Comparison of ENCODE assay signal across 16 cellular contexts in the genomic region with DNA sequence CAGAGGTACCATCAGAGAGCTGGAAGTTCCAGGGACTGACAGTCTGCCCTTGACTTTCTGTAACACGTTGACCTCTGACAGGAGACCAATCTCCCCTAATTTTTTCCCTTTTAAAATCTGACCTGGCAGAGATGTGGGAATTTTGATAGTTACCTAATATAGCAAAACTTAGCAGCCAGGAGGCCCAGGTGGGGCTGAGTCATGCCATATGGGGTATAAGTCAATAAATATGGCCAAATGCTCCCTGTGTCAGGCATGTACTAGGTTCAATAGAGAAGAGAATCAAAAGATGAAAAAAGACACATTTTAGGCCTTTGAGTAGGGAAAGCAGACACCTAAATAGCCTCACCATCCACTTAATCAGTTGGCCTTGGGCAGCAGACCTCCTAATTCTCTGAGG. TPM values are rescaled to one million over a fixed set of nuclear protein-coding genes. Genes with fewer than 3 reads are reported as not detected.
DNase-seq lines count a peak whose midpoint lies in the region; ATAC-seq and TF ChIP-seq lines count a peak whose summit lies in the region.
"Had no signal": no experiment of that assay in that cellular context is flagged by ENCODE, and none has a peak within 500 bp of the region (broad histone marks: within the 10 kb centered on the region; RNA-seq: fewer than 3 reads in every experiment).

No MANE protein-coding gene starts in this region.

- no peaks in the 10 kb centered on the region for H3K9me1 ChIP-seq in IMR-90 (ENCODE audit: insufficient read depth, low read length)

- H4K8ac ChIP-seq in IMR-90 (ENCODE audit: low read depth in 2 of 2, low read length in 2 of 2): no peak overlapping the region

- no peak overlapping the region for H4K91ac ChIP-seq in IMR-90 (ENCODE audit: insufficient read depth, low read depth, low read length)

- TF ChIP-seq POLR2A in IMR-90 (IDR thresholded peaks at IDR 0.05; ENCODE audit: low read depth, low read length): no peak

- ATAC-seq in IMR-90 (ENCODE audit: low read depth) (no peak), RWPE2 (ENCODE audit: low read depth) (peak; percentile 64; the same call in 2 of the 3 replicates), foreskin keratinocyte (peak; percentile 53), GM19351 (IDR thresholded peaks at IDR 0.05; ENCODE audit: unreplicated experiment) (no peak)
- ATAC-seq: GM12878 had no signal

- H2AK5ac ChIP-seq in IMR-90 (ENCODE audit: low read depth, low read length): peak overlapping the region; percentile 87

- H2BK15ac ChIP-seq in IMR-90 (ENCODE audit: low read depth, low read length): peak overlapping the region; percentile 53; the same call in 1 of the 3 replicates

- in situ Hi-C loops in IMR-90 (cut with MboI; ENCODE audit: low sequenced_read_pairs): no loop called here

- H3K9ac ChIP-seq in IMR-90 (ENCODE audit: low read depth, low read length): no peak overlapping the region
- H3K9ac ChIP-seq: BLaER1 had no signal

- no peak for TF ChIP-seq RAD21 in IMR-90 (IDR thresholded peaks at IDR 0.05; ENCODE audit: low read length)

- no peak overlapping the region for H4K5ac ChIP-seq in IMR-90 (ENCODE audit: low read depth, low read length)

- H3K79me1 ChIP-seq in IMR-90 (ENCODE audit: low read depth in 1 of 2, low read length in 2 of 2): peaks cover 0 to 6% of the 10 kb centered on the region in 2 experiments; a peak in 3 of 4 replicates

- H3K4me2 ChIP-seq in IMR-90 (ENCODE audit: low read depth, low read length): no peak overlapping the region
- H3K4me2 ChIP-seq: BLaER1 had no signal

- no peaks in the 10 kb centered on the region for H3K36me3 ChIP-seq in IMR-90 (ENCODE audit: control insufficient read depth, insufficient read depth, low read length)
- H3K36me3 ChIP-seq in RWPE2 (ENCODE audit: low read depth): no peaks in the 10 kb centered on the region
- H3K36me3 ChIP-seq: BLaER1, HAP-1 had no signal

- H2BK120ac ChIP-seq in IMR-90 (ENCODE audit: low read depth, low read length): peak overlapping the region; percentile 64

- peak overlapping the region; percentile 9; the same call in 1 of the 2 replicates for H2BK20ac ChIP-seq in IMR-90 (ENCODE audit: low read depth, low read length)

- BruUV-seq in IMR-90 (replicated peaks; lab: Mats Ljungman, UMichigan): no TSS peak

- no peak overlapping the region for H2AFZ ChIP-seq in IMR-90 (replicated peaks; ENCODE audit: low read length, poor library complexity)

- no peak overlapping the region for H3K27ac ChIP-seq in IMR-90 (ENCODE audit: insufficient read depth, low read length)
- H3K27ac ChIP-seq in RWPE2 (ENCODE audit: poor library complexity, severe bottlenecking): no peak overlapping the region
- H3K27ac ChIP-seq in foreskin keratinocyte: peak overlapping the region; percentile 32
- H3K27ac ChIP-seq: BLaER1 had no signal

- no peaks in the 10 kb centered on the region for H4K20me1 ChIP-seq in IMR-90 (ENCODE audit: insufficient read depth, low read length)
- H4K20me1 ChIP-seq: BLaER1 had no signal

- dilution Hi-C loops in IMR-90 (cut with HindIII; ENCODE audit: low sequenced_read_pairs, unreplicated experiment): no loop called here

- intact Hi-C loops in IMR-90 (cut with micrococcal nuclease): loop anchor here (5.0 kb wide), 1 partner anchor 451 kb away; the partner anchor contains the start of gene BAG3

- H3K23ac ChIP-seq in IMR-90 (ENCODE audit: low read depth, low read length): no peak overlapping the region

- no CpG with 5 or more reads among the region's 1 CpG for WGBS in IMR-90 (ENCODE audit: extremely low coverage in 2 of 2, insufficient read length in 1 of 2), 2 experiments

- CTCF ChIA-PET in IMR-90 (lab: Yijun Ruan, JAX): interaction anchor here (3.7 kb wide), 1 partner anchor 244 kb away, joined by 31 read pairs; no protein-coding TSS in a partner anchor

- no peaks in the 10 kb centered on the region for H3K9me3 ChIP-seq in IMR-90 (ENCODE audit: control insufficient read depth, insufficient read depth, low read length)
- no peaks in the 10 kb centered on the region for H3K9me3 ChIP-seq in RWPE2 (ENCODE audit: severe bottlenecking)
- H3K9me3 ChIP-seq: BLaER1, HAP-1 had no signal

- H3K56ac ChIP-seq in IMR-90 (ENCODE audit: extremely low read depth, insufficient read depth, low read length): no peak overlapping the region

- DNase-seq in NCI-H2171 treated with DMSO at 0.1 percent for 48 hours (lab: John Stamatoyannopoulos, UW) (peak; percentile 34), NCI-H2171 (lab: John Stamatoyannopoulos, UW) (no peak), IMR-90 (no peak), RWPE2 (ENCODE audit: low spot score) (no peak), foreskin keratinocyte (peak in 1 of 2 donors; percentile 61), dedifferentiated amniotic fluid mesenchymal stem cell (ENCODE audit: extremely low spot score) (no peak), occipital lobe (lab: John Stamatoyannopoulos, UW) (no peak)
- DNase-seq: 8988T; CD4-positive, alpha-beta memory T cell; DMS53; DND-41; EL had no signal

- POLR2A ChIA-PET in IMR-90 (lab: Charles Lee; ENCODE audit: unreplicated experiment): no interaction called here

- no peak overlapping the region for H3K18ac ChIP-seq in IMR-90 (ENCODE audit: low read depth, low read length)

- H3K4ac ChIP-seq in IMR-90 (ENCODE audit: low read depth, low read length): no peak overlapping the region

- no peak overlapping the region for H2AK9ac ChIP-seq in IMR-90 (replicated peaks; ENCODE audit: low read depth, low read length, poor library complexity)

- H3K4me3 ChIP-seq in IMR-90 (ENCODE audit: insufficient read depth, low read depth, low read length) (no peak overlapping the region), RWPE2 (ENCODE audit: severe bottlenecking) (no peak overlapping the region)
- H3K4me3 ChIP-seq: BLaER1, GM12878, HAP-1 had no signal

- TF ChIP-seq CTCF in IMR-90 (conservative IDR thresholded peaks at IDR 0.05; ENCODE audit: low read depth, low read length): no peak
- TF ChIP-seq CTCF in RWPE2 (IDR thresholded peaks at IDR 0.05; ENCODE audit: poor library complexity, severe bottlenecking): no peak
- TF ChIP-seq CTCF in foreskin keratinocyte (conservative IDR thresholded peaks at IDR 0.05): no peak

- no peaks in the 10 kb centered on the region for H3K27me3 ChIP-seq in IMR-90 (ENCODE audit: control insufficient read depth, insufficient read depth, low read length)
- no peaks in the 10 kb centered on the region for H3K27me3 ChIP-seq in RWPE2 (ENCODE audit: insufficient read depth, poor library complexity, severe bottlenecking)
- no peaks in the 10 kb centered on the region for H3K27me3 ChIP-seq in foreskin keratinocyte
- H3K27me3 ChIP-seq: BLaER1 had no signal

- H3K14ac ChIP-seq in IMR-90 (replicated peaks; ENCODE audit: low read depth, low read length): 0 out of 2 replicates have a peak overlapping the region, but pooled peaks have one; percentile 20

- H3K4me1 ChIP-seq in IMR-90 (ENCODE audit: control insufficient read depth, insufficient read depth, low read length) (peaks cover 13% of the 10 kb centered on the region), RWPE2 (ENCODE audit: insufficient read depth, poor library complexity, severe bottlenecking) (peaks cover 12% of the 10 kb centered on the region), foreskin keratinocyte (peaks cover 39% of the 10 kb centered on the region)

- H2BK5ac ChIP-seq in IMR-90 (ENCODE audit: low read depth, low read length, poor library complexity, severe bottlenecking): no peak overlapping the region

TF ChIP-seq in IMR-90, 13 proteins besides CTCF, POLR2A, EP300 and RAD21 (continues in another document):
- no peak for TF ChIP-seq CEBPB (IDR thresholded peaks at IDR 0.05; ENCODE audit: low read depth, low read length)
- no peak for TF ChIP-seq MAFK (IDR thresholded peaks at IDR 0.05; ENCODE audit: low read depth, low read length)
- no peak for TF ChIP-seq SMC3 (IDR thresholded peaks at IDR 0.05; ENCODE audit: low read depth, low read length)
- no peak for TF ChIP-seq CHD1 (IDR thresholded peaks at IDR 0.05; ENCODE audit: low read depth, low read length)
- no peak for TF ChIP-seq NFE2L2 (IDR thresholded peaks at IDR 0.05; ENCODE audit: low read depth, low read length)
- TF ChIP-seq MXI1 (IDR thresholded peaks at IDR 0.05; ENCODE audit: borderline replicate concordance, low read depth, low read length): no peak
- TF ChIP-seq RFX5 (IDR thresholded peaks at IDR 0.05; ENCODE audit: low read depth, low read length): no peak
- no peak for TF ChIP-seq FOS (IDR thresholded peaks at IDR 0.05; ENCODE audit: low read depth, low read length)
- TF ChIP-seq, protein P1, sequence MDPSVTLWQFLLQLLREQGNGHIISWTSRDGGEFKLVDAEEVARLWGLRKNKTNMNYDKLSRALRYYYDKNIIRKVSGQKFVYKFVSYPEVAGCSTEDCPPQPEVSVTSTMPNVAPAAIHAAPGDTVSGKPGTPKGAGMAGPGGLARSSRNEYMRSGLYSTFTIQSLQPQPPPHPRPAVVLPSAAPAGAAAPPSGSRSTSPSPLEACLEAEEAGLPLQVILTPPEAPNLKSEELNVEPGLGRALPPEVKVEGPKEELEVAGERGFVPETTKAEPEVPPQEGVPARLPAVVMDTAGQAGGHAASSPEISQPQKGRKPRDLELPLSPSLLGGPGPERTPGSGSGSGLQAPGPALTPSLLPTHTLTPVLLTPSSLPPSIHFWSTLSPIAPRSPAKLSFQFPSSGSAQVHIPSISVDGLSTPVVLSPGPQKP (IDR thresholded peaks at IDR 0.05; ENCODE audit: borderline replicate concordance, low read depth, low read length): no peak
- TF ChIP-seq BHLHE40 (IDR thresholded peaks at IDR 0.05; ENCODE audit: low read depth, low read length): no peak
- no peak for TF ChIP-seq RCOR1 (IDR thresholded peaks at IDR 0.05; ENCODE audit: insufficient replicate concordance, low read length)

RNA-seq across cellular contexts. Expression of gene GRK5, which starts 6.1 kb away (rescaled TPM):
- total RNA-seq in IMR-90 (2012; rRNA removed): 11.9 and 12.9 TPM in 2 replicates
- 13.7 and 16.3 TPM in 2 replicates for polyA plus RNA-seq in IMR-90 (2012; rRNA removed)
- polyA plus RNA-seq in IMR-90 (2012; cell fraction: cytosol; rRNA removed): 14.9 and 16.1 TPM in 2 replicates
- 13.4 and 27.1 TPM in 2 replicates for polyA plus RNA-seq in IMR-90 (2012; cell fraction: nucleus; rRNA removed; ENCODE audit: low replicate concordance)
- total RNA-seq in foreskin keratinocyte: 14.8 and 16.8 TPM in 2 replicates
- 10.4 and 11.5 TPM in 2 replicates for polyA plus RNA-seq in foreskin keratinocyte
- total RNA-seq in occipital lobe: 17.3 TPM

RNA-seq across cellular contexts. Expression of gene PRDX3, which starts 22.6 kb away (rescaled TPM):
- 169 and 195 TPM in 2 replicates for total RNA-seq in IMR-90 (2012; rRNA removed)
- polyA plus RNA-seq in IMR-90 (2012; rRNA removed): 173 and 187 TPM in 2 replicates
- polyA plus RNA-seq in IMR-90 (2012; cell fraction: cytosol; rRNA removed): 60.3 and 63.2 TPM in 2 replicates
- 17.7 and 85.4 TPM in 2 replicates for polyA plus RNA-seq in IMR-90 (2012; cell fraction: nucleus; rRNA removed; ENCODE audit: low replicate concordance)
- 166 and 183 TPM in 2 replicates for total RNA-seq in foreskin keratinocyte
- 142 and 187 TPM in 2 replicates for polyA plus RNA-seq in foreskin keratinocyte
- total RNA-seq in occipital lobe: 92.8 TPM

RNA-seq across cellular contexts. Expression of gene SFXN4, which starts 35.7 kb away (rescaled TPM):
- 10.6 and 12.0 TPM in 2 replicates for total RNA-seq in IMR-90 (2012; rRNA removed)
- polyA plus RNA-seq in IMR-90 (2012; rRNA removed): 10.6 and 12.5 TPM in 2 replicates
- 5.4 and 6.0 TPM in 2 replicates for polyA plus RNA-seq in IMR-90 (2012; cell fraction: cytosol; rRNA removed)
- 6.3 and 26.3 TPM in 2 replicates for polyA plus RNA-seq in IMR-90 (2012; cell fraction: nucleus; rRNA removed; ENCODE audit: low replicate concordance)
- total RNA-seq in foreskin keratinocyte: 29.4 and 36.2 TPM in 2 replicates
- 28.4 and 40.1 TPM in 2 replicates for polyA plus RNA-seq in foreskin keratinocyte
- 22.6 TPM for total RNA-seq in occipital lobe

Comparison
In these comparisons a context has a peak if more than half of its experiments do, and no peak if none do; other contexts are left out.
1. ATAC-seq: peak in RWPE2 (single experiment) and foreskin keratinocyte (single experiment); none in IMR-90 (single experiment) and GM19351 (single experiment).